ENCODE assay signal across 8 cellular contexts in the genomic region with DNA sequence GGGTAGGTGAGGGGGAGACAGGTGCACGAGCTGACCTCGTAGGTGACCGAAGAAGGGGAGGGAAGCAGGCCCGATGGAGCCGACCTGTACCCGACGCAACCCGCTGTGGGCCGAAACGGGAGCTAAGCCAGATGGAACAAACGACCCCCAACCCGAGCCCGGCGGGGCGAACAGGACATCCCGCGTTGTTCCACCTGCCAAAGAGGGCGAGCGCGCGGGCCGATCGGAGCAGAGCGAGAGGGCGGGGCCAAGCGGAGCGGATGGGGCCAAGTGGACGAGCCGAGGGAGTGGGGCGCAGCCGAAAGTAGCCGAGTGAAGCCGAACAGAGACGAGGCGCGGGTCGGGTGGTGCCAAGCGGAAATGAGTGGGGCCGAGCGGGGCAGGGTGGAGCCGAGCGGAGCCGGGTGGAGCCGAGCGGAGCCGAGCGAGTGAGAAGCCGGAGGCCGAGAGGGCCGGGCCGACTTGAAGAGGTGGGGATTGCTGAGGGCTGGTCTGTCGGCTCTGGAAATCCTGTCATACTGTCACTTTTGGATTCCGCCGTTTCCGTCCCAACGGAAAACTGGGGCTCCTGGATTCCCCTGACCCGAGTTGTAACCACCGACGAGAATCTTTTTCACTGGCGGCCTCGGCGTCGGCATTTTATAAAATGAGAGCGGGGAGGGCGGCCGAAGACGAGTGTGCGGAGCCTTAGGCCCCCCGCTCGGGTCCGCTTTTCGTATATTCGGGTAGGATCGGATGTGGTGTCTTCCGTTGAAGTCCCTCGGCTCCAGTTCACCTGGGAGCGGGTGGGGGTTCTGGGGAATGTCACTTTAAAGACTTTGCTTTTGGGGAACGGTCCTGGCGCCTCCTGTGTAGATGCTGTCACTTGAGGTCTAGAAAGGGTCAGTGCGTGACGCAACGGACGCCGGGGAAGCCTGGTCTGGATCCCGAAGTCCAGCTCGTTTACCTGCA. TPM values are rescaled to one million over a fixed set of nuclear protein-coding genes. Genes with fewer than 3 reads are reported as not detected.
A peak's percentile ranks its signal among the peaks of the same experiment; 100 is the strongest.
DNase-seq lines count a peak whose midpoint lies in the region; ATAC-seq lines count a peak whose summit lies in the region.

No MANE protein-coding gene starts in this region.

- peak overlapping the region; percentile 79 for H3K4me3 ChIP-seq in HUES48 (ENCODE audit: low read depth, low read length)

- no peaks in the 10 kb centered on the region for H3K36me3 ChIP-seq in HUES48 (ENCODE audit: control insufficient read depth, insufficient read depth, low read length)

- H3K27ac Mint-ChIP-seq in activated naive CD4-positive, alpha-beta T cell treated with anti-CD3 and anti-CD28 coated beads, Interleukin-2, amount 50 U/mL, for 24 hours, result peak overlapping the region; percentile 88

- H3K9me3 ChIP-seq in HUES48 (ENCODE audit: control insufficient read depth, insufficient read depth, low read length), result peaks cover 6% of the 10 kb centered on the region

- H3K36me3 Mint-ChIP-seq in activated naive CD4-positive, alpha-beta T cell treated with anti-CD3 and anti-CD28 coated beads, Interleukin-2, amount 50 U/mL, for 24 hours, result peaks cover 12% of the 10 kb centered on the region

- peaks cover 11% of the 10 kb centered on the region for H3K4me1 ChIP-seq in HUES48 (ENCODE audit: control insufficient read depth, insufficient read depth, low read length)

- H3K9me3 Mint-ChIP-seq in activated naive CD4-positive, alpha-beta T cell treated with anti-CD3 and anti-CD28 coated beads, Interleukin-2, amount 50 U/mL, for 24 hours, result peaks cover 16% of the 10 kb centered on the region

- H3K27ac ChIP-seq in HUES48 (ENCODE audit: low read depth, low read length), result no peak overlapping the region
- peak overlapping the region; percentile 50 for H3K27ac ChIP-seq in substantia nigra (ENCODE audit: low read depth, low read length, poor library complexity, severe bottlenecking)

- DNase-seq in D341Med (ENCODE audit: low spot score) (peak; percentile 96), SK-MEL-5 (ENCODE audit: low read depth, low spot score) (peak; percentile 92), globus pallidus (ENCODE audit: low spot score) (peak; percentile 88), nucleus accumbens (lab: John Stamatoyannopoulos, UW) (peak in 54 of 56 donors; percentile 43 to 96 (median 86)), substantia nigra (lab: John Stamatoyannopoulos, UW) (peak in 47 of 49 donors; percentile 45 to 95 (median 82))

- H3K4me1 Mint-ChIP-seq in activated naive CD4-positive, alpha-beta T cell treated with anti-CD3 and anti-CD28 coated beads, Interleukin-2, amount 50 U/mL, for 24 hours, result peaks cover 34% of the 10 kb centered on the region

- no peak overlapping the region for H3K9ac ChIP-seq in HUES48 (ENCODE audit: low read depth, low read length)

- peak; percentile 95 for ATAC-seq in GM21447 (IDR thresholded peaks at IDR 0.05; ENCODE audit: unreplicated experiment)

- peak overlapping the region; percentile 92 for H3K4me3 Mint-ChIP-seq in activated naive CD4-positive, alpha-beta T cell treated with anti-CD3 and anti-CD28 coated beads, Interleukin-2, amount 50 U/mL, for 24 hours

- peaks cover 27% of the 10 kb centered on the region for H3K27me3 ChIP-seq in HUES48 (ENCODE audit: control insufficient read depth, insufficient read depth, low read length)

- no peaks in the 10 kb centered on the region for H3K27me3 Mint-ChIP-seq in activated naive CD4-positive, alpha-beta T cell treated with anti-CD3 and anti-CD28 coated beads, Interleukin-2, amount 50 U/mL, for 24 hours

- in situ Hi-C loops in SK-MEL-5 (cut with HindIII; ENCODE audit: low pct_unique_long_range_greater_than_20kb, low sequenced_read_pairs), result no loop called here

RNA-seq across cellular contexts. Expression of a gene that starts 15.6 kb away (rescaled TPM):
- total RNA-seq in SK-MEL-5 (2014; rRNA removed; shearing (Covaris generic)), result not detected in 2 replicates
- polyA plus RNA-seq in SK-MEL-5 (2015; cell fraction: cytosol; rRNA removed), result not detected in 2 replicates
- not detected in 2 replicates for polyA plus RNA-seq in SK-MEL-5 (2015; cell fraction: nucleus; rRNA removed)
